8 cellular contexts compared by ENCODE assay signal in genomic region chr6:128882991-128883571, GRCh38. TPM values are rescaled to one million over a fixed set of nuclear protein-coding genes. Genes with fewer than 3 reads are reported as not detected.
DNase-seq lines count a peak whose midpoint lies in the region; ATAC-seq and TF ChIP-seq lines count a peak whose summit lies in the region.

Gene LAMA2, plus strand, starts transcription at chr6:128883138. Its CDS starts 108 bp downstream, at chr6:128883246.

- H3K9me2 ChIP-seq in GM23248 (ENCODE audit: insufficient read depth): no peaks in the 10 kb centered on the region

- peak within 1 kb of the TSS; percentile 95 for H2AFZ ChIP-seq in GM23248
- H2AFZ ChIP-seq in neuron (ENCODE audit: low read depth, low read length): peak within 1 kb of the TSS; percentile 58

- H3K27me3 ChIP-seq in GM23248 (replicated peaks; ENCODE audit: insufficient read depth): no peaks in the 10 kb centered on the region
- H3K27me3 ChIP-seq in neuron (ENCODE audit: insufficient read depth, low read length): peaks cover 4% of the 10 kb centered on the region

- H3K4me3 Mint-ChIP-seq in glutamatergic neuron (ENCODE audit: unreplicated experiment): peak within 1 kb of the TSS; percentile 84

- H3F3A ChIP-seq in GM23248 (ENCODE audit: insufficient read depth): peaks cover 12% of the 10 kb centered on the region

- TF ChIP-seq CTCF in glutamatergic neuron (IDR thresholded peaks at IDR 0.05; ENCODE audit: partially characterized antibody, unreplicated experiment): no peak

- H3K9ac ChIP-seq in GM23248: peak within 1 kb of the TSS; percentile 84

- 1 to 2% methylated on average over 35 of the region's 35 CpGs for WGBS in GM23248 (ENCODE audit: low coverage in 1 of 2, low lambda C conversion rate in 2 of 2, missing lambda C conversion rate in 2 of 2), 2 experiments

- H3K4me2 ChIP-seq in GM23248 (ENCODE audit: unreplicated experiment): peak within 1 kb of the TSS; percentile 70

- H3K4me1 Mint-ChIP-seq in glutamatergic neuron (ENCODE audit: low read depth, unreplicated experiment): peaks cover 3% of the 10 kb centered on the region

- peak within 1 kb of the TSS; percentile 83 for H3K4me3 ChIP-seq in GM23248
- peak within 1 kb of the TSS; percentile 39 for H3K4me3 ChIP-seq in neuron (ENCODE audit: low read length)

- no peaks in the 10 kb centered on the region for H3K36me3 Mint-ChIP-seq in glutamatergic neuron (ENCODE audit: unreplicated experiment)

- H3K4me1 ChIP-seq in GM23248 (ENCODE audit: insufficient read depth): peaks cover 32% of the 10 kb centered on the region
- no peaks in the 10 kb centered on the region for H3K4me1 ChIP-seq in neuron (ENCODE audit: insufficient read depth, low read length)

- H3K27me3 Mint-ChIP-seq in glutamatergic neuron (ENCODE audit: unreplicated experiment): peaks cover 3% of the 10 kb centered on the region

- in situ Hi-C loops in GM23248 (cut with MboI): no loop called here

- ATAC-seq in GM19455 (IDR thresholded peaks at IDR 0.05; ENCODE audit: unreplicated experiment): no peak

- H3K27ac Mint-ChIP-seq in glutamatergic neuron (ENCODE audit: unreplicated experiment): no peak within 1 kb of the TSS

- peaks cover 4% of the 10 kb centered on the region for H3K9me3 Mint-ChIP-seq in glutamatergic neuron (ENCODE audit: unreplicated experiment)

- DNase-seq in GM23248 (peak; percentile 85), glutamatergic neuron (peak; percentile 75), NK-92 (lab: John Stamatoyannopoulos, UW; ENCODE audit: unreplicated experiment) (no peak), NCI-H1417 (lab: John Stamatoyannopoulos, UW) (no peak), HUDEP-2 (lab: John Stamatoyannopoulos, UW; ENCODE audit: unreplicated experiment in 76 of 76) (no peak)
- peak; percentile 20 to 24 for DNase-seq in activated T-cell treated with anti-CD3 and anti-CD28 coated beads, Interleukin-2, amount 50 U/mL, for 48 hours

- H3K79me2 ChIP-seq in GM23248 (ENCODE audit: insufficient read depth): peaks cover 22% of the 10 kb centered on the region

- H3K9me3 ChIP-seq in GM23248 (ENCODE audit: low read depth) (no peaks in the 10 kb centered on the region), neuron (ENCODE audit: low read length) (no peaks in the 10 kb centered on the region)

- no peaks in the 10 kb centered on the region for H4K20me1 ChIP-seq in GM23248 (ENCODE audit: insufficient read depth)

- H3K27ac ChIP-seq in GM23248: peak within 1 kb of the TSS; percentile 74

- H3K36me3 ChIP-seq in GM23248 (ENCODE audit: low read depth) (no peaks in the 10 kb centered on the region), neuron (ENCODE audit: insufficient read depth, low read length) (no peaks in the 10 kb centered on the region)

RNA-seq across cellular contexts. Expression of gene LAMA2, which starts in this region (rescaled TPM):
- 31.1 and 33.6 TPM in 2 replicates for total RNA-seq in GM23248 (2014; rRNA removed; shearing (Covaris generic))
- polyA plus RNA-seq in GM23248 (2016; fragmentation: Nextera tagmentation; extraction: Ambion mirVana): 7.2 and 8.3 TPM in 2 replicates
- total RNA-seq in glutamatergic neuron (ENCODE audit: unreplicated experiment): 2.4 TPM

Comparison
In these comparisons a context has a peak if more than half of its experiments do, and no peak if none do; other contexts are left out.
1. DNase-seq: peak in GM23248 (single experiment), activated T-cell treated with anti-CD3 and anti-CD28 coated beads, Interleukin-2, amount 50 U/mL, for 48 hours (2 of 2) and glutamatergic neuron (single experiment); none in NK-92 (single experiment), NCI-H1417 (0 of 3) and HUDEP-2 (0 of 76).